In the genomic region with DNA sequence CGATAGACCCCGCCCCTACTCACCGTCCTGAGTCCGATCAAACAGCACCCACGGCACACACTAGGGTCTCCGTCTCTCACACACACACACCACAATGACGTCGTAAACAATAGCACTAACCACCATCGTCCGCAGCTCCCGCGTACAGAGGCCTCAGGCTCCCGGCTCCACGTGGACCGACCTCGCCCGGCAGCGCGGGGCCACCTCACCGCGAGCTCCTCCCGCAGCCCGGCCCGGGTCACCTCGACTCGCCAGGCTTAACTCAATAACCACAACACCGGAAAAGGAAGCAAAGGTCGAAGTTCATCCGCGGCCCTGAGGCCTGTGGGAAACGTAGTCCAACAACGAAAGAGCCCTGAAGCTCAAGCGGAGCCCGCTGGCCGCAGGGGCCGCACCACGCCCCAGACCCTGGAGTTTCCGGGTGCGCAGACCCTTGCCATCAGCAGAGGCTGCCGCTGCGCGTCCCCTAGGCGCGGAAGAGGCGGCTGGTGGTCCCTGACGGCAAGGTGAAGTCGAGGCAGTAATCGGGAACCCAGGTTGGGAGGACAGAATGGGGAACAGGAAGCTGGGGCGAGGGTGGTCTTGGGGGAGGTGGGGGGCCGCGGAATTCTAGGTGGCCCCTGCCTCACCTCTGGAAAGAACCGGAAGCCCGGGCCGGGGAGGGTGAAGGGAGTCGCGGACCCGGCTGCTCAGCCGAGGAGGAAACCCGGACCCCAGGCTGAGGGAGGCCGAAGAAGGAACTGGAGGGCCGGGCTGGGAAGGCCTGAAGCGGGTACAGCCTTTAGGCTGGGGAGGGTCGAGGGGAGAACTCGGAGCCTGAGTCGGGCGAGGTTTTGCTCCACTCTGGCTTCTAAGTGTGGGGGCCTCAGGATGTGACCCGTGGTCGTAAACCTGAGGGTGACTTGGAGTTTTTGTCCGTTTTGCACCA, we compare ENCODE assay signal across 8 cellular contexts. TPM values are rescaled to one million over a fixed set of nuclear protein-coding genes. Genes with fewer than 3 reads are reported as not detected.
DNase-seq lines count a peak whose midpoint lies in the region; ATAC-seq and TF ChIP-seq lines count a peak whose summit lies in the region.

A gene (minus strand): TSS at position 273 of the 928 bp plus-strand sequence. CDS start 946 bp downstream, outside the sequence.

- peaks cover 27 to 57% of the 10 kb centered on the region in 2 donors for H3K36me3 ChIP-seq in ascending aorta
- H3K36me3 ChIP-seq in rectal smooth muscle tissue (ENCODE audit: control insufficient read depth, insufficient read depth, low read length) = peaks cover 17% of the 10 kb centered on the region
- H3K36me3 ChIP-seq in aorta (ENCODE audit: control insufficient read depth in 1 of 2, insufficient read depth in 2 of 2, low read length in 1 of 2) = peaks cover 10 to 14% of the 10 kb centered on the region in 2 donors

- H3K9me3 ChIP-seq in ascending aorta (peaks cover 0 to 31% of the 10 kb centered on the region in 2 donors), aorta (ENCODE audit: control insufficient read depth, low read length) (peaks cover 3% of the 10 kb centered on the region)

- 0% methylated on average over 69 of the region's 69 CpGs for WGBS in aorta, 2 donors

- peak within 1 kb of the TSS; percentile 83 to 88 for H3K27ac ChIP-seq in ascending aorta
- H3K27ac ChIP-seq in rectal smooth muscle tissue (ENCODE audit: low read depth, low read length) = peak within 1 kb of the TSS; percentile 76
- H3K27ac ChIP-seq in aorta (ENCODE audit: low read depth in 1 of 2, low read length in 2 of 2) = peak within 1 kb of the TSS in 1 of 2 donors; percentile 57

- peak; percentile 61 for ATAC-seq in GM18499 (IDR thresholded peaks at IDR 0.05; ENCODE audit: insufficient read depth, unreplicated experiment)
- ATAC-seq in HG02943 (IDR thresholded peaks at IDR 0.05; ENCODE audit: low read depth, unreplicated experiment) = peak; percentile 88
- peak; percentile 97 for ATAC-seq in aorta (ENCODE audit: low FRiP score)

- H3K4me1 ChIP-seq in ascending aorta = peaks cover 3 to 9% of the 10 kb centered on the region in 2 donors
- peaks cover 3% of the 10 kb centered on the region for H3K4me1 ChIP-seq in rectal smooth muscle tissue (ENCODE audit: control insufficient read depth, insufficient read depth, low read length)
- no peaks in the 10 kb centered on the region for H3K4me1 ChIP-seq in aorta (ENCODE audit: control insufficient read depth in 1 of 2, insufficient read depth in 2 of 2, low read length in 2 of 2)

- intact Hi-C loops in ascending aorta (cut with DNase I) (loop anchor here (1.0 to 10.0 kb wide), 4 partner anchors 45 to 458 kb away; a partner anchor contains a TSS), aorta (cut with DNase I) (no loop called here)

- H3K4me3 ChIP-seq in ascending aorta = peak within 1 kb of the TSS; percentile 79 to 82
- H3K4me3 ChIP-seq in rectal smooth muscle tissue (ENCODE audit: low read length) = peak within 1 kb of the TSS; percentile 97
- H3K4me3 ChIP-seq in aorta (ENCODE audit: low read length in 2 of 2) = peak within 1 kb of the TSS; percentile 71 to 77

- H3K27me3 ChIP-seq in ascending aorta (no peaks in the 10 kb centered on the region), rectal smooth muscle tissue (ENCODE audit: control insufficient read depth, insufficient read depth, low read length) (no peaks in the 10 kb centered on the region), aorta (ENCODE audit: control insufficient read depth in 1 of 2, insufficient read depth in 2 of 2, low read length in 1 of 2) (no peaks in the 10 kb centered on the region)

- peak; percentile 56 for DNase-seq in NCI-H187 treated with DMSO at 0.1 percent for 48 hours (lab: John Stamatoyannopoulos, UW)
- peak; percentile 56 to 95 (median 87) for DNase-seq in T-helper 2 cell
- peak; percentile 66 to 95 for DNase-seq in ascending aorta (ENCODE audit: low spot score in 2 of 2)
- peak; percentile 89 for DNase-seq in hepatic stellate cell (ENCODE audit: low spot score)
- DNase-seq in aorta = peak; percentile 90 to 95

- TF ChIP-seq CTCF in ascending aorta (IDR thresholded peaks at IDR 0.05) = no peak

- peak within 1 kb of the TSS; percentile 87 for H3K9ac ChIP-seq in rectal smooth muscle tissue (ENCODE audit: low read length)

RNA-seq across cellular contexts. Expression of the gene that starts here (rescaled TPM):
- total RNA-seq in ascending aorta = 3.8 TPM
- total RNA-seq in aorta = 10 to 100 TPM; 11.7 to 17.5 TPM
- 1 to 10 TPM; 3.4 to 4.5 TPM for polyA plus RNA-seq in aorta
